In the genomic region with DNA sequence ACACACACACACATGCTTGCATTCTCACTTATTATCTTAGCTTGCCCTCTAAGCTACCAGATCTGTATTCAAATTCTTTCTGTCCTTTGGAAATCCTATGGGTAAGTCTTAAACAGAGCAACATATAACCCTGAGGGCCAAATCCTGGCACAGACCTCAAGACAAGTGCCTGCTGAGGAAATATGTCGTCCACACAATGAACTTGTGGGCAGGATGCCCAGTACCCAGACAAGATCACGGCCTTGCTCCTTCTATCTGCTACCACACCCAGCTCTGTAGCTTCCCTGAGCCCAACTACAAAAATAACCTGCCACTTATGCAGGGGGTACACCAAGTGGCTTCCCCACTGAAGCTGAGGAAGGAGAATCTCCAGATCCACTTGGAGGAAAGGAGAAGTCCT, we compare ENCODE assay signal across 1 cellular context.
TF ChIP-seq lines count a peak whose summit lies in the region.

No MANE protein-coding gene starts in this region.

TF ChIP-seq in SK-N-SH, 30 proteins besides CTCF, POLR2A, EP300 and RAD21 (continued from another document):
- TF ChIP-seq GABPA (IDR thresholded peaks at IDR 0.05; ENCODE audit: low read depth) (no peak), RXRA (IDR thresholded peaks at IDR 0.05; ENCODE audit: borderline replicate concordance, low read depth) (no peak), ELF1 (IDR thresholded peaks at IDR 0.05) (no peak)
